Comparison of ENCODE assay signal across 21 cellular contexts in the genomic region with DNA sequence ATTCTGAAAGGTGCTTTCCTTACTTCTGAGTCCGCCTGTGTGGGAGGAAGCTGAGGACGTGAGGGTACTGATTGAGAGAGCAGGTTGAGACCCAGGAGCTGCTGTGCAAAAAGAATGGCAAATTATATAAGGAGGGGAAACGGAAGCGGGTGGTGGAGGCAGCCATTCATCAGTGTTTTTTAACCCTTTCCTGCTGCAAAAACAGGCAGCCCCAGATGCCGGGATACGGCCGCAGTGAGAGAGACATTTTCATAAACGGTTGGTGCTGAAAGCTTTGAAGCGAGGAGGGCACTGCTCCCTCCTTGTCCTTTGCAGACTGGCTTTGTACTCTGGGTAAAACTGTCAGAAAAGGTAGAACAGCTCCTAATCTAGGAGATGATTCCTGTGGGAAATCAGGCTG. TPM values are rescaled to one million over a fixed set of nuclear protein-coding genes. Genes with fewer than 3 reads are reported as not detected.
DNase-seq lines count a peak whose midpoint lies in the region; ATAC-seq and TF ChIP-seq lines count a peak whose summit lies in the region.
"Had no signal": no experiment of that assay in that cellular context is flagged by ENCODE, and none has a peak within 500 bp of the region (broad histone marks: within the 10 kb centered on the region; RNA-seq: fewer than 3 reads in every experiment).

No MANE protein-coding gene starts in this region.

- CTCF ChIA-PET in A673 (lab: Charles Lee) (no interaction called here), PC-3 (lab: Charles Lee) (no interaction called here)
- CTCF ChIA-PET in CD8-positive, alpha-beta T cell (lab: Charles Lee), result no interaction called here
- CTCF ChIA-PET in naive thymus-derived CD4-positive, alpha-beta T cell (lab: Charles Lee), result no interaction called here

- H3F3A ChIP-seq in PC-3 (ENCODE audit: low read length, unreplicated experiment), result no peaks in the 10 kb centered on the region

- H3K27me3 Mint-ChIP-seq in CD8-positive, alpha-beta T cell (ENCODE audit: low read depth), result no peaks in the 10 kb centered on the region
- H3K27me3 Mint-ChIP-seq in naive thymus-derived CD4-positive, alpha-beta T cell, result no peaks in the 10 kb centered on the region
- H3K27me3 Mint-ChIP-seq in activated T-helper 1 cell treated with anti-CD3 and anti-CD28 coated beads, Interleukin-12 subunit alpha, Interleukin-12 subunit beta, Interleukin-2, Interleukin-4 antibody, amounts not matched to agents 30 ng/mL and 10 ng/mL and 1 ng/mL, durations not matched to agents 14 hours and 24 hours and 36 hours (ENCODE audit: insufficient read depth), result no peaks in the 10 kb centered on the region
- H3K27me3 Mint-ChIP-seq: effector memory CD8-positive, alpha-beta T cell; stimulated activated naive CD8-positive, alpha-beta T cell treated with anti-CD3 and anti-CD28 coated beads, Interleukin-15, amount 100 ng/mL, for 72 hours had no signal

- intact Hi-C loops in A673 (cut with micrococcal nuclease; ENCODE audit: unreplicated experiment) (no loop called here), PC-3 (cut with micrococcal nuclease) (no loop called here)
- intact Hi-C loops in CD8-positive, alpha-beta T cell (cut with DNase I, micrococcal nuclease), result no loop called here
- intact Hi-C loops in naive thymus-derived CD4-positive, alpha-beta T cell (cut with micrococcal nuclease), result no loop called here
- intact Hi-C loops in activated T-helper 1 cell treated with anti-CD3 and anti-CD28 coated beads, Interleukin-12 subunit alpha, Interleukin-12 subunit beta, Interleukin-2, Interleukin-4 antibody, amounts not matched to agents 30 ng/mL and 10 ng/mL and 1 ng/mL, durations not matched to agents 14 hours and 24 hours and 36 hours (cut with micrococcal nuclease), result no loop called here

- H3K36me3 ChIP-seq in A673 (ENCODE audit: insufficient read depth, low read length, poor library complexity, severe bottlenecking), result no peaks in the 10 kb centered on the region
- H3K36me3 ChIP-seq in CD8-positive, alpha-beta T cell (ENCODE audit: insufficient read depth, low read length), result peaks cover under 1% of the 10 kb centered on the region
- H3K36me3 ChIP-seq in naive thymus-derived CD4-positive, alpha-beta T cell (ENCODE audit: control insufficient read depth in 2 of 3, insufficient read depth in 3 of 3, low read length in 3 of 3), result peaks cover 0 to 6% (median 0%) of the 10 kb centered on the region in 3 experiments
- H3K36me3 ChIP-seq in PC-3 (ENCODE audit: low read depth, low read length), result peaks cover 3% of the 10 kb centered on the region; the same call in 1 of the 2 replicates

- H3K9me2 ChIP-seq in PC-3 (replicated peaks; ENCODE audit: low read length), result no peaks in the 10 kb centered on the region

- TF ChIP-seq CTCF in A673 (conservative IDR thresholded peaks at IDR 0.05; ENCODE audit: low read depth, low read length), result no peak
- TF ChIP-seq CTCF in CD8-positive, alpha-beta T cell (IDR thresholded peaks at IDR 0.05), result no peak
- TF ChIP-seq CTCF in PC-3 (conservative IDR thresholded peaks at IDR 0.05; ENCODE audit: low read depth, low read length), result no peak

- H3K36me3 Mint-ChIP-seq in CD8-positive, alpha-beta T cell, result peaks cover 14% of the 10 kb centered on the region
- peaks cover 0 to 42% (median 33%) of the 10 kb centered on the region in 5 donors for H3K36me3 Mint-ChIP-seq in naive thymus-derived CD4-positive, alpha-beta T cell
- peaks cover 6% of the 10 kb centered on the region for H3K36me3 Mint-ChIP-seq in stimulated activated effector memory CD8-positive, alpha-beta T cell treated with anti-CD3 and anti-CD28 coated beads, Interleukin-12 subunit alpha, Interleukin-12 subunit beta, amount 100 ng/mL, for 72 hours
- peaks cover 5% of the 10 kb centered on the region for H3K36me3 Mint-ChIP-seq in activated T-helper 1 cell treated with anti-CD3 and anti-CD28 coated beads, Interleukin-12 subunit alpha, Interleukin-12 subunit beta, Interleukin-2, Interleukin-4 antibody, amounts not matched to agents 30 ng/mL and 10 ng/mL and 1 ng/mL, durations not matched to agents 14 hours and 24 hours and 36 hours (ENCODE audit: low read depth)

- H3K4me3 Mint-ChIP-seq in CD8-positive, alpha-beta T cell, result peak overlapping the region; percentile 35
- H3K4me3 Mint-ChIP-seq in naive thymus-derived CD4-positive, alpha-beta T cell, result peak overlapping the region in 9 of 10 donors; percentile 25 to 67 (median 62)
- H3K4me3 Mint-ChIP-seq in stimulated activated effector memory CD8-positive, alpha-beta T cell treated with anti-CD3 and anti-CD28 coated beads, Interleukin-12 subunit alpha, Interleukin-12 subunit beta, amount 100 ng/mL, for 72 hours, result no peak overlapping the region
- H3K4me3 Mint-ChIP-seq in activated T-helper 1 cell treated with anti-CD3 and anti-CD28 coated beads, Interleukin-12 subunit alpha, Interleukin-12 subunit beta, Interleukin-2, Interleukin-4 antibody, amounts not matched to agents 30 ng/mL and 10 ng/mL and 1 ng/mL, durations not matched to agents 14 hours and 24 hours and 36 hours, result no peak overlapping the region
- H3K4me3 Mint-ChIP-seq: effector memory CD8-positive, alpha-beta T cell; T-helper 2 cell treated with Interferon-gamma antibody and Interleukin-4, amounts not matched to agents 5 μg/mL and 100 μg/mL, for 36 hours had no signal

- H3K79me2 ChIP-seq in PC-3 (ENCODE audit: low read length), result no peaks in the 10 kb centered on the region

- no peaks in the 10 kb centered on the region for H4K20me1 ChIP-seq in PC-3 (ENCODE audit: low read length)

- H3K9me3 ChIP-seq in A673 (ENCODE audit: low read depth, low read length, poor library complexity, severe bottlenecking), result no peaks in the 10 kb centered on the region
- no peaks in the 10 kb centered on the region for H3K9me3 ChIP-seq in CD8-positive, alpha-beta T cell (ENCODE audit: low read length)
- H3K9me3 ChIP-seq in naive thymus-derived CD4-positive, alpha-beta T cell (ENCODE audit: control insufficient read depth in 2 of 3, low read length in 3 of 3), result no peaks in the 10 kb centered on the region
- no peaks in the 10 kb centered on the region for H3K9me3 ChIP-seq in PC-3 (ENCODE audit: low read length)
- H3K9me3 ChIP-seq: Caco-2, mucosa of descending colon had no signal

- H3K27me3 ChIP-seq in A673 (replicated peaks; ENCODE audit: insufficient read depth, low read depth, low read length, poor library complexity) (no peaks in the 10 kb centered on the region), PC-3 (ENCODE audit: low read length) (no peaks in the 10 kb centered on the region)
- H3K27me3 ChIP-seq in CD8-positive, alpha-beta T cell (ENCODE audit: insufficient read depth, low read length), result no peaks in the 10 kb centered on the region
- no peaks in the 10 kb centered on the region for H3K27me3 ChIP-seq in naive thymus-derived CD4-positive, alpha-beta T cell (ENCODE audit: control insufficient read depth in 2 of 2, insufficient read depth in 2 of 2, low read length in 2 of 2)

- H2AFZ ChIP-seq in PC-3 (ENCODE audit: low read length), result no peak overlapping the region

- no peak overlapping the region for H3K9ac ChIP-seq in PC-3 (ENCODE audit: low read length)

- H3K4me3 ChIP-seq in A673 (ENCODE audit: low read depth, low read length, poor library complexity, severe bottlenecking), result no peak overlapping the region
- no peak overlapping the region for H3K4me3 ChIP-seq in CD8-positive, alpha-beta T cell (ENCODE audit: low read depth, low read length)
- H3K4me3 ChIP-seq in naive thymus-derived CD4-positive, alpha-beta T cell (ENCODE audit: low read length), result no peak overlapping the region
- H3K4me3 ChIP-seq in PC-3 (ENCODE audit: low read length), result no peak overlapping the region
- H3K4me3 ChIP-seq: mucosa of descending colon, SK-N-MC had no signal

- H3K27ac ChIP-seq in A673 (ENCODE audit: low read depth, low read length, poor library complexity, severe bottlenecking) (no peak overlapping the region), PC-3 (ENCODE audit: low read length) (no peak overlapping the region)
- H3K27ac ChIP-seq in CD8-positive, alpha-beta T cell (ENCODE audit: low read depth, low read length), result no peak overlapping the region
- no peak overlapping the region for H3K27ac ChIP-seq in naive thymus-derived CD4-positive, alpha-beta T cell (ENCODE audit: low read depth, low read length)
- H3K27ac ChIP-seq: SK-N-MC had no signal

- BruUV-seq in A673 (replicated peaks; lab: Mats Ljungman, UMichigan), result no TSS peak
- BruUV-seq in PC-3 (replicated peaks; lab: Mats Ljungman, UMichigan), result no TSS peak

- no peaks in the 10 kb centered on the region for H3K9me3 Mint-ChIP-seq in CD8-positive, alpha-beta T cell
- H3K9me3 Mint-ChIP-seq in naive thymus-derived CD4-positive, alpha-beta T cell, result peaks cover 0 to 5% (median 0%) of the 10 kb centered on the region in 11 donors
- no peaks in the 10 kb centered on the region for H3K9me3 Mint-ChIP-seq in stimulated activated effector memory CD8-positive, alpha-beta T cell treated with anti-CD3 and anti-CD28 coated beads, Interleukin-12 subunit alpha, Interleukin-12 subunit beta, amount 100 ng/mL, for 72 hours
- no peaks in the 10 kb centered on the region for H3K9me3 Mint-ChIP-seq in activated T-helper 1 cell treated with anti-CD3 and anti-CD28 coated beads, Interleukin-12 subunit alpha, Interleukin-12 subunit beta, Interleukin-2, Interleukin-4 antibody, amounts not matched to agents 30 ng/mL and 10 ng/mL and 1 ng/mL, durations not matched to agents 14 hours and 24 hours and 36 hours
- H3K9me3 Mint-ChIP-seq: effector memory CD8-positive, alpha-beta T cell; stimulated activated naive CD8-positive, alpha-beta T cell treated with anti-CD3 and anti-CD28 coated beads, Interleukin-15, amount 100 ng/mL, for 72 hours; T-helper 2 cell treated with Interferon-gamma antibody and Interleukin-4, amounts not matched to agents 5 μg/mL and 100 μg/mL, for 36 hours had no signal

- DNase-seq in A673 (ENCODE audit: low spot score), result peak; percentile 40
- DNase-seq in CD8-positive, alpha-beta T cell, result peak in 1 of 7 experiments; percentile 43
- DNase-seq in SK-N-DZ (ENCODE audit: low spot score), result peak; percentile 49
- DNase-seq in naive thymus-derived CD4-positive, alpha-beta T cell, result peak in 4 of 9 donors; percentile 9 to 23 (median 18)
- no peak for DNase-seq in PC-3
- DNase-seq in stimulated activated effector memory CD8-positive, alpha-beta T cell treated with anti-CD3 and anti-CD28 coated beads, Interleukin-12 subunit alpha, Interleukin-12 subunit beta, amount 100 ng/mL, for 72 hours (ENCODE audit: low spot score in 2 of 2), result no peak
- DNase-seq in activated T-helper 1 cell treated with anti-CD3 and anti-CD28 coated beads, Interleukin-12 subunit alpha, Interleukin-12 subunit beta, Interleukin-2, Interleukin-4 antibody, amounts not matched to agents 30 ng/mL and 10 ng/mL and 1 ng/mL, durations not matched to agents 14 hours and 24 hours and 36 hours (ENCODE audit: low spot score), result no peak
- DNase-seq: activated CD4-positive, CD25-positive, alpha-beta regulatory T cell; activated gamma-delta T cell treated with Interleukin-2 at 50 U/mL for 16 hours; aorta; effector memory CD8-positive, alpha-beta T cell; hippocampal formation; left cardiac atrium; mucosa of descending colon; NCI-H1092; NCI-H2107; stimulated activated naive CD8-positive, alpha-beta T cell treated with anti-CD3 and anti-CD28 coated beads, Interleukin-15, amount 100 ng/mL, for 72 hours had no signal

- H3K4me1 Mint-ChIP-seq in CD8-positive, alpha-beta T cell (ENCODE audit: low read depth), result peaks cover 14% of the 10 kb centered on the region
- H3K4me1 Mint-ChIP-seq in naive thymus-derived CD4-positive, alpha-beta T cell, result peaks cover 3 to 21% (median 16%) of the 10 kb centered on the region in 7 donors
- H3K4me1 Mint-ChIP-seq in stimulated activated effector memory CD8-positive, alpha-beta T cell treated with anti-CD3 and anti-CD28 coated beads, Interleukin-12 subunit alpha, Interleukin-12 subunit beta, amount 100 ng/mL, for 72 hours, result peaks cover 15% of the 10 kb centered on the region
- H3K4me1 Mint-ChIP-seq in activated T-helper 1 cell treated with anti-CD3 and anti-CD28 coated beads, Interleukin-12 subunit alpha, Interleukin-12 subunit beta, Interleukin-2, Interleukin-4 antibody, amounts not matched to agents 30 ng/mL and 10 ng/mL and 1 ng/mL, durations not matched to agents 14 hours and 24 hours and 36 hours (ENCODE audit: low read depth), result peaks cover 5% of the 10 kb centered on the region

- peaks cover 10% of the 10 kb centered on the region for H3K4me1 ChIP-seq in A673 (ENCODE audit: insufficient read depth, low read length, poor library complexity, severe bottlenecking)
- peaks cover 7% of the 10 kb centered on the region for H3K4me1 ChIP-seq in CD8-positive, alpha-beta T cell (ENCODE audit: insufficient read depth, low read length)
- H3K4me1 ChIP-seq in naive thymus-derived CD4-positive, alpha-beta T cell (ENCODE audit: control insufficient read depth in 2 of 2, insufficient read depth in 2 of 2, low read length in 2 of 2), result no peaks in the 10 kb centered on the region
- no peaks in the 10 kb centered on the region for H3K4me1 ChIP-seq in PC-3 (ENCODE audit: insufficient read depth, low read length)
- H3K4me1 ChIP-seq: Caco-2 had no signal

- POLR2A ChIA-PET in A673 (lab: Charles Lee; ENCODE audit: low non-redundant PET), result no interaction called here
- POLR2A ChIA-PET in CD8-positive, alpha-beta T cell (lab: Charles Lee), result interaction anchor here (1.1 kb wide), 1 partner anchor 62 kb away, joined by 3 read pairs; no protein-coding TSS in a partner anchor
- POLR2A ChIA-PET in naive thymus-derived CD4-positive, alpha-beta T cell (lab: Charles Lee), result interaction anchor here (0.6 kb wide), 1 partner anchor 18 kb away, joined by 5 read pairs; no protein-coding TSS in a partner anchor
- POLR2A ChIA-PET in PC-3 (lab: Charles Lee; ENCODE audit: unreplicated experiment), result no interaction called here

- no peak overlapping the region for H3K4me2 ChIP-seq in PC-3 (ENCODE audit: low read length)

- no peak overlapping the region for H3K27ac Mint-ChIP-seq in CD8-positive, alpha-beta T cell
- H3K27ac Mint-ChIP-seq in naive thymus-derived CD4-positive, alpha-beta T cell, result peak overlapping the region in 5 of 9 donors; percentile 39 to 87 (median 53)
- no peak overlapping the region for H3K27ac Mint-ChIP-seq in stimulated activated effector memory CD8-positive, alpha-beta T cell treated with anti-CD3 and anti-CD28 coated beads, Interleukin-12 subunit alpha, Interleukin-12 subunit beta, amount 100 ng/mL, for 72 hours
- H3K27ac Mint-ChIP-seq in activated T-helper 1 cell treated with anti-CD3 and anti-CD28 coated beads, Interleukin-12 subunit alpha, Interleukin-12 subunit beta, Interleukin-2, Interleukin-4 antibody, amounts not matched to agents 30 ng/mL and 10 ng/mL and 1 ng/mL, durations not matched to agents 14 hours and 24 hours and 36 hours, result no peak overlapping the region
- H3K27ac Mint-ChIP-seq: T-helper 2 cell treated with Interferon-gamma antibody and Interleukin-4, amounts not matched to agents 5 μg/mL and 100 μg/mL, for 36 hours had no signal

- no peak for ATAC-seq in CD8-positive, alpha-beta T cell
- no peak for ATAC-seq in naive thymus-derived CD4-positive, alpha-beta T cell
- ATAC-seq in PC-3, result no peak
- ATAC-seq in stimulated activated effector memory CD8-positive, alpha-beta T cell treated with anti-CD3 and anti-CD28 coated beads, Interleukin-12 subunit alpha, Interleukin-12 subunit beta, amount 100 ng/mL, for 72 hours, result no peak
- ATAC-seq: effector memory CD8-positive, alpha-beta T cell; left cardiac atrium; mucosa of descending colon; Panc1; stimulated activated naive CD8-positive, alpha-beta T cell treated with anti-CD3 and anti-CD28 coated beads, Interleukin-15, amount 100 ng/mL, for 72 hours had no signal

RNA-seq across cellular contexts. Expression of a gene that starts 56.4 kb away (rescaled TPM):
- total RNA-seq in A673 (2021), result 37.3 and 40.3 TPM in 2 replicates
- total RNA-seq in CD8-positive, alpha-beta T cell, result 10 to 100 TPM; 12.6 to 15.7 TPM
- 54.0 and 68.2 TPM in 2 replicates for polyA plus RNA-seq in SK-N-DZ (2014; cell fraction: cytosol; rRNA removed)
- 44.5 and 70.0 TPM in 2 replicates for polyA plus RNA-seq in SK-N-DZ (2014; cell fraction: nucleus; rRNA removed)
- total RNA-seq in naive thymus-derived CD4-positive, alpha-beta T cell, result 10 to 100 TPM; 15.9 to 29.8 (median 25.3) TPM
- polyA plus RNA-seq in naive thymus-derived CD4-positive, alpha-beta T cell, result 10 to 100 TPM; 15.0 to 25.0 TPM
- total RNA-seq in PC-3 (2014; rRNA removed), result 21.8 and 23.2 TPM in 2 replicates
- 41.7 and 43.1 TPM in 2 replicates for total RNA-seq in activated T-helper 1 cell treated with anti-CD3 and anti-CD28 coated beads, Interleukin-12 subunit alpha, Interleukin-12 subunit beta, Interleukin-2, Interleukin-4 antibody, amounts not matched to agents 30 ng/mL and 10 ng/mL and 1 ng/mL, durations not matched to agents 14 hours and 24 hours and 36 hours

RNA-seq across cellular contexts. Expression of a gene that starts 56.7 kb away (rescaled TPM):
- total RNA-seq in A673 (2021) (36.1 and 38.7 TPM in 2 replicates), PC-3 (2014; rRNA removed) (40.1 and 43.6 TPM in 2 replicates)
- total RNA-seq in CD8-positive, alpha-beta T cell, result 10 to 100 TPM; 73.3 to 79.4 TPM
- polyA plus RNA-seq in SK-N-DZ (2014; cell fraction: cytosol; rRNA removed), result 34.6 and 36.6 TPM in 2 replicates
- polyA plus RNA-seq in SK-N-DZ (2014; cell fraction: nucleus; rRNA removed), result 22.7 and 36.8 TPM in 2 replicates
- total RNA-seq in naive thymus-derived CD4-positive, alpha-beta T cell, result 10 to 100 TPM; 43.5 to 49.1 (median 45.5) TPM
- 1 to 10 TPM; 3.4 to 9.4 TPM for polyA plus RNA-seq in naive thymus-derived CD4-positive, alpha-beta T cell
- 48.8 and 49.7 TPM in 2 replicates for total RNA-seq in activated T-helper 1 cell treated with anti-CD3 and anti-CD28 coated beads, Interleukin-12 subunit alpha, Interleukin-12 subunit beta, Interleukin-2, Interleukin-4 antibody, amounts not matched to agents 30 ng/mL and 10 ng/mL and 1 ng/mL, durations not matched to agents 14 hours and 24 hours and 36 hours

Comparison
In these comparisons a context has a peak if more than half of its experiments do, and no peak if none do; other contexts are left out.
1. DNase-seq: peak in A673 (single experiment) and SK-N-DZ (single experiment); none in PC-3 (single experiment), stimulated activated effector memory CD8-positive, alpha-beta T cell treated with anti-CD3 and anti-CD28 coated beads, Interleukin-12 subunit alpha, Interleukin-12 subunit beta, amount 100 ng/mL, for 72 hours (0 of 2) and activated T-helper 1 cell treated with anti-CD3 and anti-CD28 coated beads, Interleukin-12 subunit alpha, Interleukin-12 subunit beta, Interleukin-2, Interleukin-4 antibody, amounts not matched to agents 30 ng/mL and 10 ng/mL and 1 ng/mL, durations not matched to agents 14 hours and 24 hours and 36 hours (single experiment).
2. H3K27ac Mint-ChIP-seq: peak in naive thymus-derived CD4-positive, alpha-beta T cell (5 of 9); none in CD8-positive, alpha-beta T cell (single experiment), stimulated activated effector memory CD8-positive, alpha-beta T cell treated with anti-CD3 and anti-CD28 coated beads, Interleukin-12 subunit alpha, Interleukin-12 subunit beta, amount 100 ng/mL, for 72 hours (single experiment) and activated T-helper 1 cell treated with anti-CD3 and anti-CD28 coated beads, Interleukin-12 subunit alpha, Interleukin-12 subunit beta, Interleukin-2, Interleukin-4 antibody, amounts not matched to agents 30 ng/mL and 10 ng/mL and 1 ng/mL, durations not matched to agents 14 hours and 24 hours and 36 hours (single experiment).
3. H3K4me3 Mint-ChIP-seq: peak in CD8-positive, alpha-beta T cell (single experiment) and naive thymus-derived CD4-positive, alpha-beta T cell (9 of 10); none in stimulated activated effector memory CD8-positive, alpha-beta T cell treated with anti-CD3 and anti-CD28 coated beads, Interleukin-12 subunit alpha, Interleukin-12 subunit beta, amount 100 ng/mL, for 72 hours (single experiment) and activated T-helper 1 cell treated with anti-CD3 and anti-CD28 coated beads, Interleukin-12 subunit alpha, Interleukin-12 subunit beta, Interleukin-2, Interleukin-4 antibody, amounts not matched to agents 30 ng/mL and 10 ng/mL and 1 ng/mL, durations not matched to agents 14 hours and 24 hours and 36 hours (single experiment).
4. POLR2A ChIA-PET loops: an anchor here in CD8-positive, alpha-beta T cell (1.1 kb wide) and naive thymus-derived CD4-positive, alpha-beta T cell (0.6 kb wide); none called in A673 and PC-3.